17 cellular contexts compared by ENCODE assay signal in genomic region chr12:69901141-69901900, GRCh38.
A peak's percentile ranks its signal among the peaks of the same experiment; 100 is the strongest.
DNase-seq lines count a peak whose midpoint lies in the region; ATAC-seq and TF ChIP-seq lines count a peak whose summit lies in the region.
"Had no signal": no experiment of that assay in that cellular context is flagged by ENCODE, and none has a peak within 500 bp of the region (broad histone marks: within the 10 kb centered on the region; RNA-seq: fewer than 3 reads in every experiment).

No MANE protein-coding gene starts in this region.

- intact Hi-C loops in PC-3 (cut with micrococcal nuclease) = loop anchor here (2.0 to 10.0 kb wide), 2 partner anchors 341 to 463 kb away; partner anchors contain the start of genes CNOT2 and KCNMB4

- peak overlapping the region; percentile 32 to 66 (median 50); a peak in 18 of 22 replicates for H3K4me2 ChIP-seq in BLaER1 treated with 17β-estradiol and CSF1 and Interleukin-3, amounts not matched to agents 10 nM and 100 nM
- H3K4me2 ChIP-seq in Karpas-422 (ENCODE audit: low read depth, low read length, poor library complexity, severe bottlenecking) (peak overlapping the region; percentile 67), PC-3 (ENCODE audit: low read length) (no peak overlapping the region)
- H3K4me2 ChIP-seq: GM23338 had no signal

- no peaks in the 10 kb centered on the region for H4K20me1 ChIP-seq in BLaER1 treated with 17β-estradiol and CSF1 and Interleukin-3, amounts not matched to agents 10 nM and 100 nM
- H4K20me1 ChIP-seq in Karpas-422 (ENCODE audit: insufficient read depth, low read depth, low read length) = no peaks in the 10 kb centered on the region
- H4K20me1 ChIP-seq in PC-3 (ENCODE audit: low read length) = no peaks in the 10 kb centered on the region

- no peaks in the 10 kb centered on the region for H3K36me3 ChIP-seq in BLaER1 treated with 17β-estradiol and CSF1 and Interleukin-3, amounts not matched to agents 10 nM and 100 nM
- H3K36me3 ChIP-seq in Karpas-422 (ENCODE audit: insufficient read depth, low read length) (no peaks in the 10 kb centered on the region; the same call in 1 of the 2 replicates), PC-3 (ENCODE audit: low read depth, low read length) (no peaks in the 10 kb centered on the region)

- no peak overlapping the region for H3K9ac ChIP-seq in BLaER1 treated with 17β-estradiol and CSF1 and Interleukin-3, amounts not matched to agents 10 nM and 100 nM
- H3K9ac ChIP-seq in Karpas-422 (ENCODE audit: low read length) (peak overlapping the region; percentile 68), PC-3 (ENCODE audit: low read length) (no peak overlapping the region)

- H3K27me3 ChIP-seq in BLaER1 treated with 17β-estradiol and CSF1 and Interleukin-3, amounts not matched to agents 10 nM and 100 nM = no peaks in the 10 kb centered on the region
- H3K27me3 ChIP-seq in Karpas-422 (ENCODE audit: low read length) = no peaks in the 10 kb centered on the region
- no peaks in the 10 kb centered on the region for H3K27me3 ChIP-seq in PC-3 (ENCODE audit: low read length)
- H3K27me3 ChIP-seq: testis had no signal

- peaks cover 2% of the 10 kb centered on the region for H3K36me3 Mint-ChIP-seq in endothelial cell (ENCODE audit: low read depth, unreplicated experiment)
- H3K36me3 Mint-ChIP-seq: activated naive CD8-positive, alpha-beta T cell; CD14-positive monocyte; natural killer cell treated with Interleukin-12 subunit alpha and Interleukin-12 subunit beta and Interleukin-15 and Interleukin-18, amount 100 ng/mL, for 72 hours had no signal

- H3K79me2 ChIP-seq in Karpas-422 (ENCODE audit: low read length) = no peaks in the 10 kb centered on the region
- no peaks in the 10 kb centered on the region for H3K79me2 ChIP-seq in PC-3 (ENCODE audit: low read length)

- peak overlapping the region in 2 of 11 experiments; percentile 34; a peak in 3 of 22 replicates for H3K27ac ChIP-seq in BLaER1 treated with 17β-estradiol and CSF1 and Interleukin-3, amounts not matched to agents 10 nM and 100 nM
- H3K27ac ChIP-seq in Karpas-422 (ENCODE audit: low read length) (peak overlapping the region; percentile 98), PC-3 (ENCODE audit: low read length) (no peak overlapping the region)
- H3K27ac ChIP-seq: testis had no signal

- H3K9me2 ChIP-seq in Karpas-422 (replicated peaks; ENCODE audit: insufficient read depth, low read length) = no peaks in the 10 kb centered on the region
- no peaks in the 10 kb centered on the region for H3K9me2 ChIP-seq in PC-3 (replicated peaks; ENCODE audit: low read length)

- TF ChIP-seq CTCF in PC-3 (conservative IDR thresholded peaks at IDR 0.05; ENCODE audit: low read depth, low read length) (no peak), endothelial cell (IDR thresholded peaks at IDR 0.05; ENCODE audit: unreplicated experiment) (no peak)

- no peak overlapping the region for H3K4me3 Mint-ChIP-seq in endothelial cell (ENCODE audit: unreplicated experiment)
- H3K4me3 Mint-ChIP-seq: activated naive CD8-positive, alpha-beta T cell; CD14-positive monocyte; dendritic cell treated with granulocyte-macrophage colony-stimulating factor and Interleukin-4, amounts not matched to agents 40 ng/mL and 50 ng/mL, for 4 days; GM23338; natural killer cell treated with Interleukin-12 subunit alpha and Interleukin-12 subunit beta and Interleukin-15 and Interleukin-18, amount 100 ng/mL, for 72 hours; T-helper 17 cell had no signal

- peaks cover 3% of the 10 kb centered on the region for H3K27me3 Mint-ChIP-seq in endothelial cell (ENCODE audit: unreplicated experiment)
- H3K27me3 Mint-ChIP-seq: activated naive CD8-positive, alpha-beta T cell; dendritic cell treated with granulocyte-macrophage colony-stimulating factor and Interleukin-4, amounts not matched to agents 40 ng/mL and 50 ng/mL, for 4 days; natural killer cell treated with Interleukin-12 subunit alpha and Interleukin-12 subunit beta and Interleukin-15 and Interleukin-18, amount 100 ng/mL, for 72 hours had no signal

- H3K9me3 ChIP-seq in BLaER1 treated with 17β-estradiol and CSF1 and Interleukin-3, amounts not matched to agents 10 nM and 100 nM (replicated peaks in 1 of 11) = no peaks in the 10 kb centered on the region
- H3K9me3 ChIP-seq in Karpas-422 (ENCODE audit: low read length) (no peaks in the 10 kb centered on the region), PC-3 (ENCODE audit: low read length) (no peaks in the 10 kb centered on the region)
- H3K9me3 ChIP-seq: testis had no signal

- BruUV-seq in PC-3 (replicated peaks; lab: Mats Ljungman, UMichigan) = no TSS peak

- POLR2A ChIA-PET in PC-3 (lab: Charles Lee; ENCODE audit: unreplicated experiment) = interaction anchor here (0.6 kb wide), 1 partner anchor 233 kb away, joined by 4 read pairs; no protein-coding TSS in a partner anchor

- CTCF ChIA-PET in PC-3 (lab: Charles Lee) = interaction anchor here (1.2 kb wide), 1 partner anchor 676 kb away, joined by 9 read pairs; no protein-coding TSS in a partner anchor

- H3K9me3 Mint-ChIP-seq in endothelial cell (ENCODE audit: unreplicated experiment) = no peaks in the 10 kb centered on the region
- H3K9me3 Mint-ChIP-seq: CD14-positive monocyte; dendritic cell treated with granulocyte-macrophage colony-stimulating factor and Interleukin-4, amounts not matched to agents 40 ng/mL and 50 ng/mL, for 4 days; GM23338; natural killer cell treated with Interleukin-12 subunit alpha and Interleukin-12 subunit beta and Interleukin-15 and Interleukin-18, amount 100 ng/mL, for 72 hours had no signal

- H3K4me1 Mint-ChIP-seq in endothelial cell (ENCODE audit: unreplicated experiment) = peaks cover 43% of the 10 kb centered on the region

- no peak overlapping the region for H3K4me3 ChIP-seq in BLaER1 treated with 17β-estradiol and CSF1 and Interleukin-3, amounts not matched to agents 10 nM and 100 nM
- H3K4me3 ChIP-seq in Karpas-422 (ENCODE audit: low read length) (peak overlapping the region; percentile 33), PC-3 (ENCODE audit: low read length) (no peak overlapping the region)
- H3K4me3 ChIP-seq: GM12878, GM23338, testis had no signal

- H2AFZ ChIP-seq in Karpas-422 (ENCODE audit: low read length) = no peak overlapping the region
- no peak overlapping the region for H2AFZ ChIP-seq in PC-3 (ENCODE audit: low read length)
- H2AFZ ChIP-seq: GM23338 had no signal

- peaks cover 9 to 42% (median 20%) of the 10 kb centered on the region in 10 experiments for H3K4me1 ChIP-seq in BLaER1 treated with 17β-estradiol and CSF1 and Interleukin-3, amounts not matched to agents 10 nM and 100 nM
- peaks cover 86% of the 10 kb centered on the region for H3K4me1 ChIP-seq in Karpas-422 (ENCODE audit: low read length)
- H3K4me1 ChIP-seq in PC-3 (ENCODE audit: insufficient read depth, low read length) = no peaks in the 10 kb centered on the region
- H3K4me1 ChIP-seq: testis had no signal

- DNase-seq in Karpas-422 (peak; percentile 92), PC-3 (peak; percentile 7), endothelial cell (ENCODE audit: low spot score) (no peak)

- no peaks in the 10 kb centered on the region for H3F3A ChIP-seq in PC-3 (ENCODE audit: low read length, unreplicated experiment)

- peak; percentile 20; the same call in 1 of the 2 replicates for ATAC-seq in PC-3
- ATAC-seq in activated CD4-positive, CD25-positive, alpha-beta regulatory T cell treated with anti-CD3 and anti-CD28 coated beads, Interleukin-2, amount 50 U/mL, for 24 hours = no peak
- no peak for ATAC-seq in HG03565 (IDR thresholded peaks at IDR 0.05; ENCODE audit: unreplicated experiment)
- ATAC-seq in GM18520 (IDR thresholded peaks at IDR 0.05; ENCODE audit: unreplicated experiment) = no peak
- no peak for ATAC-seq in GM19035 (IDR thresholded peaks at IDR 0.05; ENCODE audit: unreplicated experiment)
- ATAC-seq: stimulated activated naive CD8-positive, alpha-beta T cell treated with anti-CD3 and anti-CD28 coated beads, Interleukin-15, Interleukin-2, amounts not matched to agents 100 U/mL and 50 U/mL, for 24 hours; T-helper 17 cell had no signal

- H3K27ac Mint-ChIP-seq in endothelial cell (ENCODE audit: unreplicated experiment) = peak overlapping the region; percentile 36
- H3K27ac Mint-ChIP-seq: activated naive CD8-positive, alpha-beta T cell; dendritic cell treated with granulocyte-macrophage colony-stimulating factor and Interleukin-4, amounts not matched to agents 40 ng/mL and 50 ng/mL, for 4 days; GM23338; natural killer cell treated with Interleukin-12 subunit alpha and Interleukin-12 subunit beta and Interleukin-15 and Interleukin-18, amount 100 ng/mL, for 72 hours; T-helper 17 cell had no signal
